Comparison of ENCODE assay signal across 9 cellular contexts in genomic region chr6:139882977-139883728, GRCh38.
DNase-seq lines count a peak whose midpoint lies in the region; ATAC-seq, FAIRE-seq and TF ChIP-seq lines count a peak whose summit lies in the region.
"Had no signal": no experiment of that assay in that cellular context is flagged by ENCODE, and none has a peak within 500 bp of the region (broad histone marks: within the 10 kb centered on the region; RNA-seq: fewer than 3 reads in every experiment).

No MANE protein-coding gene starts in this region.

- H3K4me3 ChIP-seq in breast epithelium (no peak overlapping the region), SK-N-SH (ENCODE audit: low read depth in 2 of 2, low read length in 1 of 2) (no peak overlapping the region), hepatocyte (no peak overlapping the region)

- TF ChIP-seq POLR2A in breast epithelium (IDR thresholded peaks at IDR 0.05): no peak

- no peaks in the 10 kb centered on the region for H3K36me3 Mint-ChIP-seq in MCF 10A (ENCODE audit: insufficient read depth, unreplicated experiment)

- H3K4me1 ChIP-seq in breast epithelium (no peaks in the 10 kb centered on the region), SK-N-SH (ENCODE audit: control insufficient read depth in 1 of 2, insufficient read depth in 2 of 2, low read depth in 1 of 2, low read length in 1 of 2) (peaks cover 0 to 37% of the 10 kb centered on the region in 2 experiments; a peak in 3 of 4 replicates), hepatocyte (ENCODE audit: insufficient read depth) (peaks cover 27% of the 10 kb centered on the region)

- H3K27ac ChIP-seq in breast epithelium: no peak overlapping the region
- peak overlapping the region; percentile 70 to 73; a peak in 3 of 4 replicates for H3K27ac ChIP-seq in SK-N-SH (ENCODE audit: low read depth in 2 of 2, low read length in 1 of 2)
- peak overlapping the region; percentile 41 for H3K27ac ChIP-seq in hepatocyte

- POLR2A ChIA-PET in MCF 10A (lab: Yijun Ruan, JAX): interaction anchor here (0.6 to 1.9 kb wide), 5 partner anchors 57 to 509 kb away, joined by 3 to 11 read pairs (median 4); partner anchors contain the start of gene CITED2
- POLR2A ChIA-PET in SK-N-SH (lab: Yijun Ruan, JAX): no interaction called here

- peak overlapping the region; percentile 58 for H3K27ac Mint-ChIP-seq in MCF 10A (ENCODE audit: low read depth, unreplicated experiment)

- ATAC-seq in HG03469 (IDR thresholded peaks at IDR 0.05; ENCODE audit: unreplicated experiment): no peak

- 0 out of 2 replicates have a peak overlapping the region, but pooled peaks have one; percentile 32 for H2AFZ ChIP-seq in SK-N-SH (ENCODE audit: low read depth)
- peak overlapping the region; percentile 17 for H2AFZ ChIP-seq in hepatocyte

- peaks cover 24% of the 10 kb centered on the region for H3F3A ChIP-seq in SK-N-SH (replicated peaks; ENCODE audit: insufficient read depth)

- no peaks in the 10 kb centered on the region for H3K9me3 ChIP-seq in breast epithelium
- no peaks in the 10 kb centered on the region for H3K9me3 ChIP-seq in SK-N-SH
- no peaks in the 10 kb centered on the region for H3K9me3 ChIP-seq in hepatocyte (ENCODE audit: low read depth)

- no peak for TF ChIP-seq RAD21 in SK-N-SH (IDR thresholded peaks at IDR 0.05; ENCODE audit: low read length)

- H3K4me3 Mint-ChIP-seq in MCF 10A (ENCODE audit: unreplicated experiment): no peak overlapping the region

- no peaks in the 10 kb centered on the region for H3K9me3 Mint-ChIP-seq in MCF 10A (ENCODE audit: unreplicated experiment)

- CTCF ChIA-PET in MCF 10A (lab: Yijun Ruan, JAX): interaction anchor here (0.6 to 1.9 kb wide), 5 partner anchors 177 to 1039 kb away, joined by 3 to 6 read pairs (median 3); no protein-coding TSS in a partner anchor
- CTCF ChIA-PET in SK-N-SH (lab: Yijun Ruan, JAX): interaction anchor here (0.6 to 1.4 kb wide), 5 partner anchors 11 to 558 kb away, joined by 3 to 6 read pairs (median 4); no protein-coding TSS in a partner anchor

- peaks cover 5% of the 10 kb centered on the region for H3K4me1 Mint-ChIP-seq in MCF 10A (ENCODE audit: insufficient read depth, unreplicated experiment)

- 62% methylated on average over 3 of the region's 3 CpGs for WGBS in SK-N-SH (ENCODE audit: low lambda C conversion rate)
- 63% methylated on average over 3 of the region's 3 CpGs for WGBS in hepatocyte (ENCODE audit: low lambda C conversion rate, missing lambda C conversion rate)

- DNase-seq in MCF 10A (ENCODE audit: unreplicated experiment): no peak
- no peak for DNase-seq in breast epithelium (ENCODE audit: low spot score in 2 of 2)
- DNase-seq in SK-N-SH: no peak
- DNase-seq in hepatocyte (ENCODE audit: low spot score): no peak
- peak; percentile 13 for DNase-seq in urothelium cell line (ENCODE audit: low spot score)
- no peak for DNase-seq in T-helper 9 cell
- DNase-seq in GM10266 (ENCODE audit: extremely low spot score): no peak

- H4K20me1 ChIP-seq in SK-N-SH (ENCODE audit: insufficient read depth): no peaks in the 10 kb centered on the region
- H4K20me1 ChIP-seq in hepatocyte (ENCODE audit: insufficient read depth, poor library complexity, severe bottlenecking): no peaks in the 10 kb centered on the region

- intact Hi-C loops in MCF 10A (cut with micrococcal nuclease): loop anchor here (1.0 to 5.0 kb wide), 4 partner anchors 159 to 1679 kb away; no protein-coding TSS in a partner anchor
- intact Hi-C loops in breast epithelium (cut with DNase I; ENCODE audit: low total_unique reads): no loop called here

- no peak overlapping the region for H3K9ac ChIP-seq in SK-N-SH

- H3K9me2 ChIP-seq in SK-N-SH (no peaks in the 10 kb centered on the region), hepatocyte (replicated peaks; ENCODE audit: insufficient read depth) (no peaks in the 10 kb centered on the region)

- H3K36me3 ChIP-seq in breast epithelium (no peaks in the 10 kb centered on the region), SK-N-SH (replicated peaks in 1 of 2; ENCODE audit: control insufficient read depth in 1 of 2, insufficient read depth in 2 of 2, low read length in 1 of 2) (no peaks in the 10 kb centered on the region), hepatocyte (replicated peaks; ENCODE audit: insufficient read depth, low read depth) (no peaks in the 10 kb centered on the region)

- H3K27me3 ChIP-seq in breast epithelium (no peaks in the 10 kb centered on the region), SK-N-SH (ENCODE audit: insufficient read depth) (no peaks in the 10 kb centered on the region), hepatocyte (no peaks in the 10 kb centered on the region)

- H3K4me2 ChIP-seq in SK-N-SH (peak overlapping the region; percentile 27; the same call in 1 of the 2 replicates), hepatocyte (no peak overlapping the region)

- no peak for TF ChIP-seq EP300 in SK-N-SH (IDR thresholded peaks at IDR 0.05; ENCODE audit: borderline replicate concordance in 1 of 2, low read depth in 1 of 2, low read length in 1 of 2)

- no peak for TF ChIP-seq CTCF in MCF 10A (IDR thresholded peaks at IDR 0.05; ENCODE audit: unreplicated experiment)
- no peak for TF ChIP-seq CTCF in breast epithelium (IDR thresholded peaks at IDR 0.05)
- no peak for TF ChIP-seq CTCF in SK-N-SH (IDR thresholded peaks at IDR 0.05)
- TF ChIP-seq CTCF in hepatocyte (IDR thresholded peaks at IDR 0.05; ENCODE audit: poor library complexity): no peak
- no peak for TF ChIP-seq CTCF in GM10266 (IDR thresholded peaks at IDR 0.05; ENCODE audit: control insufficient read depth, insufficient read depth, low read depth, missing control alignments)

- no TSS peak for BruUV-seq in MCF 10A (replicated peaks; lab: Mats Ljungman, UMichigan)

- H3K27me3 Mint-ChIP-seq in MCF 10A (ENCODE audit: insufficient read depth, unreplicated experiment): no peaks in the 10 kb centered on the region

- FAIRE-seq in urothelium cell line (lab: Jason Lieb, UNC): no peak
- FAIRE-seq: colon had no signal

- H3K79me2 ChIP-seq in SK-N-SH (ENCODE audit: insufficient read depth) (no peaks in the 10 kb centered on the region), hepatocyte (no peaks in the 10 kb centered on the region)

TF ChIP-seq in SK-N-SH, 30 proteins besides CTCF, POLR2A, EP300 and RAD21 (continues in another document):
- TF ChIP-seq YY1 (IDR thresholded peaks at IDR 0.05; ENCODE audit: low read depth) (no peak), NFIC (IDR thresholded peaks at IDR 0.05; ENCODE audit: borderline replicate concordance) (no peak), ELF1 (IDR thresholded peaks at IDR 0.05) (no peak), GATA2 (CRISPR knock-in tag; IDR thresholded peaks at IDR 0.05) (no peak), PBX3 (IDR thresholded peaks at IDR 0.05) (no peak), RXRA (IDR thresholded peaks at IDR 0.05; ENCODE audit: borderline replicate concordance, low read depth) (0 out of 2 replicates have a peak, but pooled peaks have one; percentile 12), SMC3 (IDR thresholded peaks at IDR 0.05; ENCODE audit: low read depth, low read length) (0 out of 2 replicates have a peak, but pooled peaks have one; percentile 3), FOXJ3 (CRISPR knock-in tag; IDR thresholded peaks at IDR 0.05) (no peak), MAX (IDR thresholded peaks at IDR 0.05; ENCODE audit: low read depth) (no peak), IRF3 (IDR thresholded peaks at IDR 0.05; ENCODE audit: low read depth, low read length) (no peak), USF2 (IDR thresholded peaks at IDR 0.05; ENCODE audit: borderline replicate concordance, low read depth, low read length) (no peak), USF1 (IDR thresholded peaks at IDR 0.05; ENCODE audit: borderline replicate concordance, low read depth) (no peak), MXI1 (IDR thresholded peaks at IDR 0.05; ENCODE audit: low read depth, low read length) (no peak), TEAD4 (IDR thresholded peaks at IDR 0.05; ENCODE audit: borderline replicate concordance, insufficient read depth) (no peak), RCOR1 (IDR thresholded peaks at IDR 0.05; ENCODE audit: low read length) (no peak), POLR2AphosphoS5 (IDR thresholded peaks at IDR 0.05; ENCODE audit: low read depth, low read length) (no peak), TCF12 (IDR thresholded peaks at IDR 0.05) (no peak)

Comparison
In these comparisons a context has a peak if more than half of its experiments do, and no peak if none do; other contexts are left out.
1. H3K27ac ChIP-seq: peak in SK-N-SH (2 of 2) and hepatocyte (single experiment); none in breast epithelium (0 of 2).